15 cellular contexts compared by ENCODE assay signal in the genomic region with DNA sequence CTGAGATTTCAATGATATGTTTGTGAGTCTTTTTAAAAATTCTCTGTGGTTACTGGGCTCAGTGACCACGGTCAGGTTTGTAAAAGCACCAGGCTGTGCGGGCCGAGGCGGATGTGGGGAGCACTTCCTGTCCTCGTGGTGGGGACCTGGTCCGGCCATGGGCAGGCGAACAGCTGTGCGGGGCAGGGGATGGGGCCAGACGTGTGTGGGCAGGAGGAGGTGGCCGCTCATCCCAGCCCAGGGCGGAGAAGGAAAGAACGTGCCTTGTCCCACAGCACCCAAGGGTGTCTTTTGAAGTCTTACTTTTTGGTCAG. TPM values are rescaled to one million over a fixed set of nuclear protein-coding genes. Genes with fewer than 3 reads are reported as not detected.
DNase-seq lines count a peak whose midpoint lies in the region; ATAC-seq and TF ChIP-seq lines count a peak whose summit lies in the region.
"Had no signal": no experiment of that assay in that cellular context is flagged by ENCODE, and none has a peak within 500 bp of the region (broad histone marks: within the 10 kb centered on the region; RNA-seq: fewer than 3 reads in every experiment).

No MANE protein-coding gene starts in this region.

- no peak for TF ChIP-seq POLR2A in gastrocnemius medialis (IDR thresholded peaks at IDR 0.05)

- POLR2A ChIA-PET in CD4-positive, alpha-beta T cell (lab: Charles Lee) = no interaction called here

- H3K9me3 ChIP-seq in BLaER1 (no peaks in the 10 kb centered on the region), gastrocnemius medialis (no peaks in the 10 kb centered on the region)
- no peaks in the 10 kb centered on the region for H3K9me3 ChIP-seq in CD4-positive, alpha-beta T cell (ENCODE audit: control insufficient read depth, low read length)
- H3K9me3 ChIP-seq: A549 had no signal

- H3K36me3 ChIP-seq in BLaER1 = no peaks in the 10 kb centered on the region
- H3K36me3 ChIP-seq in gastrocnemius medialis = no peaks in the 10 kb centered on the region

- no peaks in the 10 kb centered on the region for H3K9me3 Mint-ChIP-seq in dendritic cell treated with granulocyte-macrophage colony-stimulating factor and Interleukin-4, amounts not matched to agents 40 ng/mL and 50 ng/mL, for 4 days
- H3K9me3 Mint-ChIP-seq in CD4-positive, alpha-beta T cell = no peaks in the 10 kb centered on the region
- H3K9me3 Mint-ChIP-seq: activated naive CD4-positive, alpha-beta T cell treated with anti-CD3 and anti-CD28 coated beads, Interleukin-2, amount 50 U/mL, for 24 hours; GM23338 had no signal

- H3K27ac ChIP-seq in BLaER1 = peak overlapping the region; percentile 77
- H3K27ac ChIP-seq in CD4-positive, alpha-beta T cell (ENCODE audit: low read depth, low read length) = no peak overlapping the region
- H3K27ac ChIP-seq in gastrocnemius medialis = no peak overlapping the region
- H3K27ac ChIP-seq: A549 had no signal

- intact Hi-C loops in dendritic cell treated with granulocyte-macrophage colony-stimulating factor and Interleukin-4, amounts not matched to agents 40 ng/mL and 50 ng/mL, for 4 days (cut with micrococcal nuclease) = no loop called here
- intact Hi-C loops in CD4-positive, alpha-beta T cell (cut with DNase I, micrococcal nuclease) = no loop called here
- intact Hi-C loops in gastrocnemius medialis (cut with DNase I; ENCODE audit: low total_unique reads) = no loop called here

- peak overlapping the region; percentile 10 for H3K27ac Mint-ChIP-seq in dendritic cell treated with granulocyte-macrophage colony-stimulating factor and Interleukin-4, amounts not matched to agents 40 ng/mL and 50 ng/mL, for 4 days
- H3K27ac Mint-ChIP-seq in CD4-positive, alpha-beta T cell = no peak overlapping the region
- H3K27ac Mint-ChIP-seq: activated naive CD4-positive, alpha-beta T cell treated with anti-CD3 and anti-CD28 coated beads, Interleukin-2, amount 50 U/mL, for 24 hours; GM23338 had no signal

- peaks cover 16% of the 10 kb centered on the region for H3K4me1 Mint-ChIP-seq in dendritic cell treated with granulocyte-macrophage colony-stimulating factor and Interleukin-4, amounts not matched to agents 40 ng/mL and 50 ng/mL, for 4 days (ENCODE audit: low read depth)
- no peaks in the 10 kb centered on the region for H3K4me1 Mint-ChIP-seq in CD4-positive, alpha-beta T cell (ENCODE audit: low read depth)
- H3K4me1 Mint-ChIP-seq: activated naive CD4-positive, alpha-beta T cell treated with anti-CD3 and anti-CD28 coated beads, Interleukin-2, amount 50 U/mL, for 24 hours had no signal

- peak overlapping the region; percentile 88 for H3K4me2 ChIP-seq in BLaER1
- H3K4me2 ChIP-seq: A549, GM23338 had no signal

- H3K27me3 Mint-ChIP-seq in dendritic cell treated with granulocyte-macrophage colony-stimulating factor and Interleukin-4, amounts not matched to agents 40 ng/mL and 50 ng/mL, for 4 days = peaks cover 6% of the 10 kb centered on the region
- H3K27me3 Mint-ChIP-seq in CD4-positive, alpha-beta T cell = peaks cover 10% of the 10 kb centered on the region
- H3K27me3 Mint-ChIP-seq: activated naive CD4-positive, alpha-beta T cell treated with anti-CD3 and anti-CD28 coated beads, Interleukin-2, amount 50 U/mL, for 24 hours had no signal

- H3K36me3 Mint-ChIP-seq in dendritic cell treated with granulocyte-macrophage colony-stimulating factor and Interleukin-4, amounts not matched to agents 40 ng/mL and 50 ng/mL, for 4 days (ENCODE audit: low read depth) = no peaks in the 10 kb centered on the region
- no peaks in the 10 kb centered on the region for H3K36me3 Mint-ChIP-seq in CD4-positive, alpha-beta T cell (ENCODE audit: low read depth)
- H3K36me3 Mint-ChIP-seq: activated naive CD4-positive, alpha-beta T cell treated with anti-CD3 and anti-CD28 coated beads, Interleukin-2, amount 50 U/mL, for 24 hours had no signal

- in situ Hi-C loops in gastrocnemius medialis (cut with MboI; ENCODE audit: low sequenced_read_pairs in 4 of 4) = no loop called here

- H3K27me3 ChIP-seq in BLaER1 (peaks cover 3% of the 10 kb centered on the region), gastrocnemius medialis (peaks cover 0 to under 1% (median 0%) of the 10 kb centered on the region in 3 donors)
- no peaks in the 10 kb centered on the region for H3K27me3 ChIP-seq in CD4-positive, alpha-beta T cell (ENCODE audit: control insufficient read depth, insufficient read depth, low read length)

- H4K20me1 ChIP-seq in BLaER1 = no peaks in the 10 kb centered on the region

- H3K4me3 Mint-ChIP-seq in dendritic cell treated with granulocyte-macrophage colony-stimulating factor and Interleukin-4, amounts not matched to agents 40 ng/mL and 50 ng/mL, for 4 days = no peak overlapping the region
- H3K4me3 Mint-ChIP-seq in CD4-positive, alpha-beta T cell = no peak overlapping the region
- H3K4me3 Mint-ChIP-seq: activated naive CD4-positive, alpha-beta T cell treated with anti-CD3 and anti-CD28 coated beads, Interleukin-2, amount 50 U/mL, for 24 hours; GM23338 had no signal

- no peak for DNase-seq in CD4-positive, alpha-beta T cell
- DNase-seq in T-helper 1 cell (no peak), gastrocnemius medialis (no peak)
- no peak for DNase-seq in activated CD4-positive, alpha-beta T cell treated with anti-CD3 and anti-CD28 coated beads, Interleukin-2, amount 50 U/mL, for 4 hours
- DNase-seq: activated CD8-positive, alpha-beta memory T cell treated with anti-CD3 and anti-CD28 coated beads for 24 hours; DND-41; NCI-H2227 treated with DMSO at 0.1 percent for 48 hours had no signal

- H3K4me3 ChIP-seq in BLaER1 = no peak overlapping the region
- H3K4me3 ChIP-seq in gastrocnemius medialis = no peak overlapping the region
- H3K4me3 ChIP-seq: A549, GM23338 had no signal

- no peak for TF ChIP-seq CTCF in CD4-positive, alpha-beta T cell (IDR thresholded peaks at IDR 0.05)
- no peak for TF ChIP-seq CTCF in gastrocnemius medialis (IDR thresholded peaks at IDR 0.05 in 4 of 5, conservative IDR thresholded peaks at IDR 0.05 in 1 of 5)

- CTCF ChIA-PET in CD4-positive, alpha-beta T cell (lab: Charles Lee) = no interaction called here

- H3K4me1 ChIP-seq in BLaER1 = peaks cover 51% of the 10 kb centered on the region
- no peaks in the 10 kb centered on the region for H3K4me1 ChIP-seq in gastrocnemius medialis
- H3K4me1 ChIP-seq: A549 had no signal

- H3K9ac ChIP-seq in BLaER1 = peak overlapping the region; percentile 52

- ATAC-seq in GM19395 (IDR thresholded peaks at IDR 0.05; ENCODE audit: unreplicated experiment) (peak; percentile 54), HG03432 (IDR thresholded peaks at IDR 0.05; ENCODE audit: unreplicated experiment) (peak; percentile 57), gastrocnemius medialis (no peak)
- ATAC-seq in CD4-positive, alpha-beta T cell (ENCODE audit: poor library complexity) = no peak
- ATAC-seq: A549, GM23338 had no signal

RNA-seq across cellular contexts. Expression of gene OXCT2, which starts 5.2 kb away (rescaled TPM):
- not detected for total RNA-seq in CD4-positive, alpha-beta T cell
- total RNA-seq in gastrocnemius medialis = under 1 TPM in 1 of 4 donors, not detected in 3; 0.86 TPM
- total RNA-seq: MCF 10A had no signal

RNA-seq across cellular contexts. Expression of gene BMP8B, which starts 12.3 kb away (rescaled TPM):
- total RNA-seq in CD4-positive, alpha-beta T cell = under 1 TPM in 1 of 2 experiments, not detected in 1; 0.06 TPM
- total RNA-seq in gastrocnemius medialis = under 1 TPM in 3 of 4 donors, not detected in 1; 0.12 to 0.31 (median 0.15) TPM

RNA-seq across cellular contexts. Expression of gene PPIE, which starts 37.7 kb away (rescaled TPM):
- total RNA-seq in CD4-positive, alpha-beta T cell = 10 to 100 TPM; 45.0 to 46.7 TPM
- 10 to 100 TPM; 22.9 to 30.1 (median 27.2) TPM for total RNA-seq in gastrocnemius medialis

Comparison
In these comparisons a context has a peak if more than half of its experiments do, and no peak if none do; other contexts are left out.
1. ATAC-seq: peak in GM19395 (single experiment) and HG03432 (single experiment); none in CD4-positive, alpha-beta T cell (single experiment) and gastrocnemius medialis (0 of 2).